In the genomic region with DNA sequence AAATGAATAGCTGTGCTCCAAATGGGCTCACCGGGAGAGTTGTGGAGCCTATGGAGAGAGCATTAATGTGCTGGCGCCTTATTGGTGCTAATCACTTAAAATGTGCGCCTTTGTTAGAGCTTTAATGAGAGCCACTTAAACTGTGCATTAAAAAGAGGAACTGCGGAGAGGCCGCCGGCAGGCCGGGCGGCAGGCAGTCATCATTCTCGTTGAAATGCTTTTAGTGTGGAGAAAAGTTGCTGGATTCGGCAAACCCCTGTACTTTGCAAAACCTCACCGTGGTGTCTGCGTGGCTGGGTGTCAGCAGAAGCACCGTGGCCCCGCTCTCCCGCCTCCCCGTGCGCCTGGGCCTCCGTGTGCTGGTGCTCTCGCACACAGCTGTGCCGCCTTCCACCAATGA, we compare ENCODE assay signal across 2 cellular contexts.
TF ChIP-seq lines count a peak whose summit lies in the region.

No MANE protein-coding gene starts in this region.

TF ChIP-seq in GM23338, 12 proteins besides CTCF, POLR2A, EP300 and RAD21 (continues in another document):
- TF ChIP-seq, protein P1, sequence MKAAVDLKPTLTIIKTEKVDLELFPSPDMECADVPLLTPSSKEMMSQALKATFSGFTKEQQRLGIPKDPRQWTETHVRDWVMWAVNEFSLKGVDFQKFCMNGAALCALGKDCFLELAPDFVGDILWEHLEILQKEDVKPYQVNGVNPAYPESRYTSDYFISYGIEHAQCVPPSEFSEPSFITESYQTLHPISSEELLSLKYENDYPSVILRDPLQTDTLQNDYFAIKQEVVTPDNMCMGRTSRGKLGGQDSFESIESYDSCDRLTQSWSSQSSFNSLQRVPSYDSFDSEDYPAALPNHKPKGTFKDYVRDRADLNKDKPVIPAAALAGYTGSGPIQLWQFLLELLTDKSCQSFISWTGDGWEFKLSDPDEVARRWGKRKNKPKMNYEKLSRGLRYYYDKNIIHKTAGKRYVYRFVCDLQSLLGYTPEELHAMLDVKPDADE (IDR thresholded peaks at IDR 0.05): no peak
- TF ChIP-seq STAT1 (IDR thresholded peaks at IDR 0.05; ENCODE audit: unreplicated experiment) (no peak), CREB1 (CRISPR knock-in tag; IDR thresholded peaks at IDR 0.05; ENCODE audit: low read depth) (no peak), EZH2 (IDR thresholded peaks at IDR 0.05; ENCODE audit: low read depth, unreplicated experiment) (no peak), REST (IDR thresholded peaks at IDR 0.05; ENCODE audit: unreplicated experiment) (no peak), POLR2AphosphoS5 (IDR thresholded peaks at IDR 0.05; ENCODE audit: low read depth) (no peak), NANOG (IDR thresholded peaks at IDR 0.05; ENCODE audit: borderline replicate concordance) (no peak), ZNF462 (CRISPR knock-in tag; IDR thresholded peaks at IDR 0.05) (no peak), EZH2phosphoT487 (IDR thresholded peaks at IDR 0.05; ENCODE audit: unreplicated experiment) (no peak), ZNF331 (CRISPR knock-in tag; IDR thresholded peaks at IDR 0.05; ENCODE audit: low read depth) (no peak)

TF ChIP-seq in H1, 55 proteins besides CTCF, POLR2A, EP300 and RAD21 (continued from another document):
- no peak for TF ChIP-seq CHD1 (IDR thresholded peaks at IDR 0.05; ENCODE audit: low read depth, low read length)
